In genomic region chr17:57724729-57725125, GRCh38 we compare ENCODE assay signal across 2 cellular contexts.
TF ChIP-seq lines count a peak whose summit lies in the region.

No MANE protein-coding gene starts in this region.

TF ChIP-seq in H1, 55 proteins besides CTCF, POLR2A, EP300 and RAD21 (continued from another document):
- TF ChIP-seq ATF2 (IDR thresholded peaks at IDR 0.05; ENCODE audit: low read length) (no peak), TAF7 (optimal IDR thresholded peaks at IDR 0.05; ENCODE audit: borderline replicate concordance, low read depth, low read length) (no peak), BRCA1 (IDR thresholded peaks at IDR 0.05; ENCODE audit: low read depth, low read length) (no peak), POLR2AphosphoS5 (IDR thresholded peaks at IDR 0.05; ENCODE audit: low read depth, low read length) (no peak), BCL11A (IDR thresholded peaks at IDR 0.05; ENCODE audit: low read depth in 2 of 2, low read length in 2 of 2) (no peak), RXRA (IDR thresholded peaks at IDR 0.05; ENCODE audit: insufficient read depth, low read depth, low read length) (no peak), HDAC2 (IDR thresholded peaks at IDR 0.05; ENCODE audit: borderline replicate concordance in 1 of 2, low read depth in 2 of 2, low read length in 2 of 2) (no peak)

TF ChIP-seq in neural cell, 6 proteins besides CTCF, POLR2A, EP300 and RAD21 (continued from another document):
- TF ChIP-seq REST (IDR thresholded peaks at IDR 0.05; ENCODE audit: borderline replicate concordance), result no peak
